In genomic region chr13:99606322-99607089, GRCh38 we compare ENCODE assay signal across 8 cellular contexts. TPM values are rescaled to one million over a fixed set of nuclear protein-coding genes. Genes with fewer than 3 reads are reported as not detected.
DNase-seq lines count a peak whose midpoint lies in the region; ATAC-seq and TF ChIP-seq lines count a peak whose summit lies in the region.

Gene CLYBL, plus strand, starts transcription at chr13:99606690.

- peak within 1 kb of the TSS; percentile 86 for H3K4me3 Mint-ChIP-seq in activated T-cell treated with anti-CD3 and anti-CD28 coated beads, Interleukin-2, amount 50 U/mL, for 24 hours

- H3K27ac ChIP-seq in OCI-LY7 (ENCODE audit: low read depth, low read length, poor library complexity, severe bottlenecking) (peak within 1 kb of the TSS; percentile 78), esophagus (ENCODE audit: low read depth in 2 of 2, low read length in 1 of 2) (peak within 1 kb of the TSS; percentile 93), muscle layer of duodenum (ENCODE audit: low read length) (peak within 1 kb of the TSS; percentile 86)

- CTCF ChIA-PET in OCI-LY7 (lab: Charles Lee; ENCODE audit: unreplicated experiment): interaction anchor here (0.7 kb wide), 1 partner anchor 605 kb away, joined by 3 read pairs; no protein-coding TSS in a partner anchor

- H3K4me1 ChIP-seq in OCI-LY7 (ENCODE audit: insufficient read depth, low read length, poor library complexity, severe bottlenecking): peaks cover 21% of the 10 kb centered on the region
- no peaks in the 10 kb centered on the region for H3K4me1 ChIP-seq in esophagus (ENCODE audit: control insufficient read depth in 2 of 2, insufficient read depth in 2 of 2, low read length in 1 of 2)
- peaks cover 0 to 10% of the 10 kb centered on the region in 2 donors for H3K4me1 ChIP-seq in muscle layer of duodenum (ENCODE audit: control insufficient read depth in 1 of 2, insufficient read depth in 2 of 2, low read length in 2 of 2)

- no peaks in the 10 kb centered on the region for H3K9me3 ChIP-seq in OCI-LY7 (ENCODE audit: low read length)
- no peaks in the 10 kb centered on the region for H3K9me3 ChIP-seq in esophagus (ENCODE audit: control insufficient read depth in 2 of 2, insufficient read depth in 1 of 2, low read depth in 1 of 2, low read length in 1 of 2)
- no peaks in the 10 kb centered on the region for H3K9me3 ChIP-seq in muscle layer of duodenum (ENCODE audit: control insufficient read depth in 1 of 2, low read length in 2 of 2)

- H3K36me3 ChIP-seq in OCI-LY7 (ENCODE audit: insufficient read depth, low read length) (no peaks in the 10 kb centered on the region), esophagus (ENCODE audit: control insufficient read depth in 2 of 2, insufficient read depth in 2 of 2, low read length in 1 of 2) (no peaks in the 10 kb centered on the region), muscle layer of duodenum (ENCODE audit: control insufficient read depth in 1 of 2, insufficient read depth in 2 of 2, low read length in 2 of 2) (no peaks in the 10 kb centered on the region)

- DNase-seq in D341Med (ENCODE audit: low spot score): peak; percentile 98
- peak; percentile 75 for DNase-seq in HT1080 (ENCODE audit: low read depth)
- DNase-seq in OCI-LY7 (ENCODE audit: low spot score): peak; percentile 81
- DNase-seq in activated T-cell treated with anti-CD3 and anti-CD28 coated beads, Interleukin-2, amount 50 U/mL, for 24 hours: peak; percentile 93
- peak; percentile 78 to 84 for DNase-seq in stimulated activated CD8-positive, alpha-beta memory T cell treated with anti-CD3 and anti-CD28 coated beads, Interleukin-7, amount 100 ng/mL, for 4 hours (ENCODE audit: low read depth in 2 of 2)

- H3K27ac Mint-ChIP-seq in activated T-cell treated with anti-CD3 and anti-CD28 coated beads, Interleukin-2, amount 50 U/mL, for 24 hours: peak within 1 kb of the TSS; percentile 92

- no peaks in the 10 kb centered on the region for H4K20me1 ChIP-seq in OCI-LY7 (ENCODE audit: insufficient read depth, low read length)

- H3K27me3 ChIP-seq in esophagus (ENCODE audit: control insufficient read depth in 1 of 2, insufficient read depth in 2 of 2, low read length in 2 of 2) (no peaks in the 10 kb centered on the region), muscle layer of duodenum (ENCODE audit: low read depth, low read length) (no peaks in the 10 kb centered on the region)

- no peak for TF ChIP-seq CTCF in OCI-LY7 (conservative IDR thresholded peaks at IDR 0.05; ENCODE audit: low read length)

- intact Hi-C loops in OCI-LY7 (cut with micrococcal nuclease; ENCODE audit: unreplicated experiment): loop anchor here (5.0 to 10.0 kb wide), 3 partner anchors 104 to 1068 kb away; partner anchors contain the start of genes TM9SF2 and TMTC4

- H3K27me3 Mint-ChIP-seq in activated T-cell treated with anti-CD3 and anti-CD28 coated beads, Interleukin-2, amount 50 U/mL, for 24 hours: no peaks in the 10 kb centered on the region

- no peaks in the 10 kb centered on the region for H3K9me2 ChIP-seq in OCI-LY7 (ENCODE audit: insufficient read depth, low read length)

- no peaks in the 10 kb centered on the region for H3K9me3 Mint-ChIP-seq in activated T-cell treated with anti-CD3 and anti-CD28 coated beads, Interleukin-2, amount 50 U/mL, for 24 hours

- ATAC-seq in GM21367 (IDR thresholded peaks at IDR 0.05; ENCODE audit: unreplicated experiment): peak; percentile 68

- no peaks in the 10 kb centered on the region for H3K79me2 ChIP-seq in OCI-LY7 (ENCODE audit: insufficient read depth, low read depth, low read length)

- H3K36me3 Mint-ChIP-seq in activated T-cell treated with anti-CD3 and anti-CD28 coated beads, Interleukin-2, amount 50 U/mL, for 24 hours (ENCODE audit: low read depth): no peaks in the 10 kb centered on the region

- H2AFZ ChIP-seq in OCI-LY7 (ENCODE audit: low read length): peak within 1 kb of the TSS; percentile 93

- H3K4me2 ChIP-seq in OCI-LY7 (ENCODE audit: low read length): peak within 1 kb of the TSS; percentile 99

- H3K4me1 Mint-ChIP-seq in activated T-cell treated with anti-CD3 and anti-CD28 coated beads, Interleukin-2, amount 50 U/mL, for 24 hours (ENCODE audit: low read depth): peaks cover 49% of the 10 kb centered on the region

- POLR2A ChIA-PET in OCI-LY7 (lab: Charles Lee): interaction anchor here (0.6 to 0.8 kb wide), 7 partner anchors 27 to 291 kb away, joined by 3 to 4 read pairs (median 3); no protein-coding TSS in a partner anchor

- BruUV-seq in OCI-LY7 (replicated peaks; lab: Mats Ljungman, UMichigan): no TSS peak

- WGBS in esophagus, 2 donors: 0 to 1% methylated on average over 28 to 74 of the region's 74 CpGs

- H3K4me3 ChIP-seq in OCI-LY7 (ENCODE audit: low read depth, low read length, poor library complexity, severe bottlenecking): peak within 1 kb of the TSS; percentile 75
- H3K4me3 ChIP-seq in esophagus (ENCODE audit: low read depth in 1 of 2, low read length in 2 of 2): peak within 1 kb of the TSS; percentile 78 to 91
- H3K4me3 ChIP-seq in muscle layer of duodenum (ENCODE audit: low read depth in 1 of 2, low read length in 2 of 2): peak within 1 kb of the TSS; percentile 82 to 96

RNA-seq across cellular contexts. Expression of gene CLYBL, which starts in this region (rescaled TPM):
- total RNA-seq in HT1080 (2014; rRNA removed; shearing (Covaris generic)): 0.70 and 0.95 TPM in 2 replicates
- 2.8 and 2.9 TPM in 2 replicates for polyA plus RNA-seq in HT1080 (2015; cell fraction: cytosol; rRNA removed)
- polyA plus RNA-seq in HT1080 (2015; cell fraction: nucleus; rRNA removed): 3.1 and 3.7 TPM in 2 replicates
- 2.8 and 4.1 TPM in 2 replicates for total RNA-seq in OCI-LY7 (2014; rRNA removed; shearing (Covaris generic))
- total RNA-seq in OCI-LY7 (2022): 6.5 and 7.2 TPM in 2 replicates
- polyA plus RNA-seq in esophagus: 1 to 10 TPM; 4.9 to 8.3 TPM

Comparison
In these comparisons a context has a peak if more than half of its experiments do, and no peak if none do; other contexts are left out.
1. Peak in every context shown above with its lines: DNase-seq, ATAC-seq, H3K4me3 ChIP-seq and H3K27ac ChIP-seq.